21 cellular contexts compared by ENCODE assay signal in the genomic region with DNA sequence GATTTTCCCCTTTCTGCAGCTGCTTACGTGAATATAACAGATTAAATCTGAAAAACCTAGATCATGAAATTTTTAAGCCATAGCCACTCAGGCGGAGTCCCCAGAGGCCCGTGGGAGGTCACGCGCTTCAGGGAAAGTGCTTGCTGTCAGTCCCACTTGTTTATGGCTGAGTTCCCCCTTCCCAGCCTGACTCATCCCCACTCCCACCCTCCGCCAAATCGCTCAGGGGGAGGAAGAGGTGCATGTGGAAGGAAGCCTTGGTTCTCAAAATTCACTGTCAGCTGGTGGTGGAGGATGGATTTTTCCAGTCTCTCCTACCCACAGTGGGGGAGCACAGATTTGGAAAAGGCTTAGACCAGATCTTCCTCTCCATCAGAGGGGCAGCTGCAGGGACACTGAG.
DNase-seq lines count a peak whose midpoint lies in the region; ATAC-seq and TF ChIP-seq lines count a peak whose summit lies in the region.
"Had no signal": no experiment of that assay in that cellular context is flagged by ENCODE, and none has a peak within 500 bp of the region (broad histone marks: within the 10 kb centered on the region; RNA-seq: fewer than 3 reads in every experiment).

No MANE protein-coding gene starts in this region.

- no peak for TF ChIP-seq POLR2A in gastroesophageal sphincter (IDR thresholded peaks at IDR 0.05)

- intact Hi-C loops in Right ventricle myocardium inferior (cut with DNase I) (no loop called here), Right ventricle myocardium superior (cut with DNase I) (no loop called here)

- 68 to 84% methylated on average over 4 to 7 of the region's 7 CpGs for WGBS in gastroesophageal sphincter (ENCODE audit: low coverage in 1 of 2), 2 donors

- TF ChIP-seq CTCF in gastroesophageal sphincter (IDR thresholded peaks at IDR 0.05): no peak

- H3K27me3 ChIP-seq in gastroesophageal sphincter: peaks cover 4% of the 10 kb centered on the region
- H3K27me3 ChIP-seq: ascending aorta, esophagus squamous epithelium had no signal

- DNase-seq in Right ventricle myocardium inferior (ENCODE audit: missing footprints) (no peak), Right ventricle myocardium superior (no peak), middle frontal gyrus (ENCODE audit: extremely low spot score, low spot score) (peak; percentile 18)
- DNase-seq: ACHN; activated CD8-positive, alpha-beta memory T cell treated with anti-CD3 and anti-CD28 coated beads for 24 hours; activated naive CD4-positive, alpha-beta T cell treated with anti-CD3 and anti-CD28 coated beads, Interleukin-2, amount 10 ng/mL, durations not matched to agents 7 days and 5 days; activated T-cell treated with anti-CD3 and anti-CD28 coated beads, Interleukin-2, amount 50 U/mL, for 4 hours; CD4-positive, alpha-beta memory T cell; effector memory CD8-positive, alpha-beta T cell; esophagus squamous epithelium; MM.1S; NCI-H146; NCI-H345; spleen had no signal

- peak overlapping the region; percentile 92 for H3K27ac ChIP-seq in angular gyrus (ENCODE audit: low read depth, low read length)
- no peak overlapping the region for H3K27ac ChIP-seq in gastroesophageal sphincter
- H3K27ac ChIP-seq: ascending aorta, esophagus squamous epithelium, spleen had no signal

- no peaks in the 10 kb centered on the region for H3K9me3 ChIP-seq in gastroesophageal sphincter
- H3K9me3 ChIP-seq: ascending aorta, esophagus squamous epithelium, spleen had no signal

- no peaks in the 10 kb centered on the region for H3K36me3 ChIP-seq in gastroesophageal sphincter
- H3K36me3 ChIP-seq: ascending aorta, esophagus squamous epithelium, spleen had no signal

- H3K4me3 ChIP-seq in gastroesophageal sphincter: no peak overlapping the region
- H3K4me3 ChIP-seq: ascending aorta, esophagus squamous epithelium, GM12878, spleen had no signal

- no peak for TF ChIP-seq EP300 in gastroesophageal sphincter (IDR thresholded peaks at IDR 0.05)

- H3K4me1 ChIP-seq in gastroesophageal sphincter: peaks cover 0 to 3% (median under 1%) of the 10 kb centered on the region in 3 donors
- H3K4me1 ChIP-seq: ascending aorta had no signal

- ATAC-seq in Right ventricle myocardium inferior: peak; percentile 51
- ATAC-seq in Right ventricle myocardium superior (ENCODE audit: poor library complexity): no peak
- ATAC-seq in HG03378 (IDR thresholded peaks at IDR 0.05; ENCODE audit: unreplicated experiment): no peak
- ATAC-seq in GM18867 (IDR thresholded peaks at IDR 0.05; ENCODE audit: unreplicated experiment): no peak
- ATAC-seq in gastroesophageal sphincter: no peak
- no peak for ATAC-seq in GM19351 (IDR thresholded peaks at IDR 0.05; ENCODE audit: unreplicated experiment)
- ATAC-seq: activated T-cell treated with anti-CD3 and anti-CD28 coated beads, Interleukin-2, amount 50 U/mL, for 4 hours; effector memory CD8-positive, alpha-beta T cell; GM12878 had no signal
